ENCODE assay signal across 30 cellular contexts in genomic region chr2:182113334-182113733, GRCh38.
"Had no signal": no experiment of that assay in that cellular context is flagged by ENCODE, and none has a peak within 500 bp of the region (broad histone marks: within the 10 kb centered on the region; RNA-seq: fewer than 3 reads in every experiment).

No MANE protein-coding gene starts in this region.

- H3K4me2 ChIP-seq: neural progenitor cell, smooth muscle cell had no signal

- DNase-seq: naive thymus-derived CD4-positive, alpha-beta T cell; natural killer cell; occipital lobe; ovary; posterior cingulate gyrus; psoas muscle; right cardiac atrium; spleen; stimulated activated CD4-positive, alpha-beta T cell treated with anti-CD3 and anti-CD28 coated beads, Interleukin-12 subunit alpha, Interleukin-12 subunit beta, amount 100 ng/mL, for 4 hours; stimulated activated CD4-positive, alpha-beta T cell treated with anti-CD3 and anti-CD28 coated beads, Interleukin-1b, Interleukin-23, amount 100 ng/mL, for 48 hours; stimulated activated CD4-positive, alpha-beta T cell treated with anti-CD3 and anti-CD28 coated beads, Interleukin-4, amount 100 ng/mL, for 1 hour; stimulated activated CD4-positive, alpha-beta T cell treated with anti-CD3 and anti-CD28 coated beads, Interleukin-4, amount 100 ng/mL, for 4 hours; stimulated activated CD8-positive, alpha-beta memory T cell treated with anti-CD3 and anti-CD28 coated beads, Interleukin-4, amount 100 ng/mL, for 48 hours; stimulated activated naive CD4-positive, alpha-beta T cell; stimulated activated naive CD8-positive, alpha-beta T cell treated with anti-CD3 and anti-CD28 coated beads, Interleukin-15, amount 100 ng/mL, for 72 hours; stimulated activated naive CD8-positive, alpha-beta T cell treated with anti-CD3 and anti-CD28 coated beads, Interleukin-15, Interleukin-2, amounts not matched to agents 100 U/mL and 50 U/mL, for 24 hours; substantia nigra; testis; tibial artery; transverse colon; upper lobe of left lung had no signal

- H3K27ac ChIP-seq: neural progenitor cell, ovary, parathyroid adenoma, psoas muscle, skin epidermis, spleen, suprapubic skin, testis, tibial artery, transverse colon, upper lobe of left lung, vagina had no signal

- H3K36me3 ChIP-seq: neural progenitor cell, ovary, spleen, suprapubic skin, tibial artery, transverse colon, upper lobe of left lung, vagina had no signal

- H3K4me3 ChIP-seq: neural progenitor cell, ovary, psoas muscle, skin epidermis, smooth muscle cell, spleen, suprapubic skin, testis, tibial artery, transverse colon, upper lobe of left lung, vagina had no signal

- H2AFZ ChIP-seq: neural progenitor cell, parathyroid adenoma had no signal

- H3K4me1 ChIP-seq: parathyroid adenoma, psoas muscle, spleen, suprapubic skin, testis, tibial artery, transverse colon, upper lobe of left lung, vagina had no signal

- FAIRE-seq: urothelium cell line had no signal

- H3K9ac ChIP-seq: neural progenitor cell, parathyroid adenoma had no signal

- H3K27me3 ChIP-seq: neural progenitor cell, ovary, suprapubic skin, testis, tibial artery, transverse colon, upper lobe of left lung, vagina had no signal

- H3K9me3 ChIP-seq: ovary, psoas muscle, spleen, suprapubic skin, testis, tibial artery, transverse colon, upper lobe of left lung, vagina had no signal

- H3K79me2 ChIP-seq: parathyroid adenoma had no signal

- ATAC-seq: naive thymus-derived CD4-positive, alpha-beta T cell; natural killer cell; psoas muscle; right cardiac atrium; sciatic nerve; stimulated activated memory B cell treated with anti-CD40 and anti-IgM and Interleukin-4, amounts not matched to agents 10 μg/mL and 1 μg/mL and 100 μg/mL, for 72 hours; stimulated activated naive CD8-positive, alpha-beta T cell treated with anti-CD3 and anti-CD28 coated beads, Interleukin-15, amount 100 ng/mL, for 72 hours; stimulated activated naive CD8-positive, alpha-beta T cell treated with anti-CD3 and anti-CD28 coated beads, Interleukin-15, Interleukin-2, amounts not matched to agents 100 U/mL and 50 U/mL, for 24 hours had no signal
